8 cellular contexts compared by ENCODE assay signal in genomic region chr15:43777293-43777819, GRCh38. TPM values are rescaled to one million over a fixed set of nuclear protein-coding genes. Genes with fewer than 3 reads are reported as not detected.
DNase-seq lines count a peak whose midpoint lies in the region; ATAC-seq lines count a peak whose summit lies in the region.

No MANE protein-coding gene starts in this region.

- H3K4me1 Mint-ChIP-seq in activated CD4-positive, alpha-beta memory T cell treated with anti-CD3 and anti-CD28 coated beads for 36 hours (ENCODE audit: low read depth): peaks cover 24% of the 10 kb centered on the region

- peak overlapping the region; percentile 87 for H4K8ac ChIP-seq in mesenchymal stem cell (ENCODE audit: low read length)

- H2BK15ac ChIP-seq in mesenchymal stem cell (ENCODE audit: low read depth, poor library complexity, severe bottlenecking): peak overlapping the region; percentile 36

- no peak overlapping the region for H4K91ac ChIP-seq in mesenchymal stem cell (ENCODE audit: low read length)

- peak overlapping the region; percentile 86 to 93 for H3K9ac ChIP-seq in duodenal mucosa (ENCODE audit: low read depth in 1 of 2, low read length in 2 of 2)
- peak overlapping the region; percentile 86 for H3K9ac ChIP-seq in mesenchymal stem cell (ENCODE audit: low read length)

- peak overlapping the region; percentile 84 for H3K27ac Mint-ChIP-seq in activated CD4-positive, alpha-beta memory T cell treated with anti-CD3 and anti-CD28 coated beads for 36 hours

- POLR2A ChIA-PET in activated CD4-positive, alpha-beta memory T cell treated with anti-CD3 and anti-CD28 coated beads for 36 hours (lab: Charles Lee): interaction anchor here (0.7 to 2.5 kb wide), 9 partner anchors 13 to 50 kb away, joined by 3 to 21 read pairs (median 6); partner anchors contain the start of genes HYPK, MFAP1, SERF2 and SERINC4

- H3K9me3 ChIP-seq in duodenal mucosa (ENCODE audit: control insufficient read depth in 1 of 2, low read length in 2 of 2) (no peaks in the 10 kb centered on the region), mesenchymal stem cell (ENCODE audit: control insufficient read depth, low read length) (no peaks in the 10 kb centered on the region)

- peaks cover 5 to 23% of the 10 kb centered on the region in 2 donors for H3K36me3 ChIP-seq in duodenal mucosa (ENCODE audit: control insufficient read depth in 1 of 2, insufficient read depth in 2 of 2, low read length in 2 of 2)
- peaks cover 11 to 21% of the 10 kb centered on the region in 2 experiments for H3K36me3 ChIP-seq in mesenchymal stem cell (ENCODE audit: control insufficient read depth in 1 of 2, insufficient read depth in 2 of 2, low read depth in 1 of 2, low read length in 2 of 2)

- peak overlapping the region; percentile 95 for H3K4me2 ChIP-seq in mesenchymal stem cell (ENCODE audit: low read length, poor library complexity, severe bottlenecking)

- WGBS in mesenchymal stem cell: under 1% methylated on average over 28 of the region's 28 CpGs

- H3K27me3 ChIP-seq in duodenal mucosa (ENCODE audit: control insufficient read depth in 1 of 2, insufficient read depth in 2 of 2, low read length in 2 of 2): no peaks in the 10 kb centered on the region
- H3K27me3 ChIP-seq in mesenchymal stem cell (ENCODE audit: control insufficient read depth in 1 of 2, insufficient read depth in 1 of 2, low read length in 2 of 2): no peaks in the 10 kb centered on the region

- peak overlapping the region; percentile 85 for H3K4me3 Mint-ChIP-seq in activated CD4-positive, alpha-beta memory T cell treated with anti-CD3 and anti-CD28 coated beads for 36 hours

- peak overlapping the region; percentile 30 to 86 for H2BK12ac ChIP-seq in mesenchymal stem cell (ENCODE audit: low read length in 2 of 2)

- peak overlapping the region; percentile 60 to 91 for H3K18ac ChIP-seq in mesenchymal stem cell (ENCODE audit: low read depth in 1 of 2, low read length in 2 of 2)

- H2BK5ac ChIP-seq in mesenchymal stem cell (ENCODE audit: low read depth, low read length, poor library complexity, severe bottlenecking): no peak overlapping the region

- intact Hi-C loops in activated CD4-positive, alpha-beta memory T cell treated with anti-CD3 and anti-CD28 coated beads for 36 hours (cut with micrococcal nuclease): loop anchor here (1.0 to 2.0 kb wide), 3 partner anchors 15 to 47 kb away; partner anchors contain the start of genes MFAP1 and SERF2

- no peaks in the 10 kb centered on the region for H3K79me1 ChIP-seq in mesenchymal stem cell (replicated peaks; ENCODE audit: low read length, poor library complexity, severe bottlenecking)

- no peaks in the 10 kb centered on the region for H3K27me3 Mint-ChIP-seq in activated CD4-positive, alpha-beta memory T cell treated with anti-CD3 and anti-CD28 coated beads for 36 hours

- H3K4me3 ChIP-seq in duodenal mucosa (ENCODE audit: low read depth in 1 of 2, low read length in 2 of 2) (peak overlapping the region; percentile 90 to 93), mesenchymal stem cell (ENCODE audit: insufficient read depth in 1 of 2, low read depth in 1 of 2, low read length in 2 of 2) (peak overlapping the region; percentile 56 to 87)

- H3K4me1 ChIP-seq in duodenal mucosa (ENCODE audit: control insufficient read depth in 1 of 2, insufficient read depth in 2 of 2, low read length in 2 of 2) (peaks cover 0 to 22% of the 10 kb centered on the region in 2 donors), mesenchymal stem cell (ENCODE audit: control insufficient read depth, insufficient read depth, low read depth, low read length) (peaks cover 14% of the 10 kb centered on the region)

- no peak overlapping the region for H2AK5ac ChIP-seq in mesenchymal stem cell (ENCODE audit: low read length, severe bottlenecking)

- H3K14ac ChIP-seq in mesenchymal stem cell (ENCODE audit: low read length in 2 of 2): peak overlapping the region in 1 of 2 experiments; percentile 94

- CTCF ChIA-PET in activated CD4-positive, alpha-beta memory T cell treated with anti-CD3 and anti-CD28 coated beads for 36 hours (lab: Charles Lee): interaction anchor here (0.8 to 2.1 kb wide), 9 partner anchors 11 to 35 kb away, joined by 3 to 15 read pairs (median 5); partner anchors contain the start of genes HYPK and SERINC4

- peaks cover 6% of the 10 kb centered on the region for H3K36me3 Mint-ChIP-seq in activated CD4-positive, alpha-beta memory T cell treated with anti-CD3 and anti-CD28 coated beads for 36 hours

- H2AFZ ChIP-seq in mesenchymal stem cell (ENCODE audit: low read depth, low read length): peak overlapping the region; percentile 30

- H3K23ac ChIP-seq in mesenchymal stem cell (ENCODE audit: low read length in 2 of 2): no peak overlapping the region

- no peaks in the 10 kb centered on the region for H3K9me3 Mint-ChIP-seq in activated CD4-positive, alpha-beta memory T cell treated with anti-CD3 and anti-CD28 coated beads for 36 hours

- H3K27ac ChIP-seq in duodenal mucosa (ENCODE audit: low read depth, low read length) (peak overlapping the region; percentile 88), mesenchymal stem cell (ENCODE audit: low read length, poor library complexity, severe bottlenecking) (peak overlapping the region; percentile 34)

- peak; percentile 77 for DNase-seq in AG20443 (ENCODE audit: low spot score)
- peak; percentile 80 for DNase-seq in NCI-H526 treated with DMSO at 0.1 percent for 48 hours (lab: John Stamatoyannopoulos, UW)
- DNase-seq in activated CD4-positive, alpha-beta memory T cell treated with anti-CD3 and anti-CD28 coated beads for 36 hours: peak; percentile 93
- DNase-seq in mesenchymal stem cell: peak; percentile 87
- peak; percentile 62 for DNase-seq in stimulated activated CD8-positive, alpha-beta memory T cell treated with anti-CD3 and anti-CD28 coated beads, Interleukin-15, amount 100 ng/mL, for 24 hours (ENCODE audit: low read depth)

- ATAC-seq in GM19025 (IDR thresholded peaks at IDR 0.05; ENCODE audit: low read depth, unreplicated experiment) (peak; percentile 38), HG03342 (IDR thresholded peaks at IDR 0.05; ENCODE audit: unreplicated experiment) (peak; percentile 42)

- peak overlapping the region in 1 of 2 experiments; percentile 67 for H3K4ac ChIP-seq in mesenchymal stem cell (ENCODE audit: low read depth in 1 of 2, low read length in 2 of 2)

- H2BK120ac ChIP-seq in mesenchymal stem cell (ENCODE audit: low read depth, low read length): no peak overlapping the region

RNA-seq across cellular contexts. Expression of gene ELL3, which starts 0.6 kb away (rescaled TPM):
- 1 to 10 TPM; 2.4 to 2.9 TPM for total RNA-seq in activated CD4-positive, alpha-beta memory T cell treated with anti-CD3 and anti-CD28 coated beads for 36 hours
- polyA plus RNA-seq in mesenchymal stem cell (2013, experiment 1 of 2): 1.5 TPM
- 1.5 TPM for polyA plus RNA-seq in mesenchymal stem cell (2013, experiment 2 of 2)

RNA-seq across cellular contexts. Expression of gene SERF2, which starts 14.8 kb away (rescaled TPM):
- 100 to 1,000 TPM; 787 to 817 TPM for total RNA-seq in activated CD4-positive, alpha-beta memory T cell treated with anti-CD3 and anti-CD28 coated beads for 36 hours
- 2,625 TPM for polyA plus RNA-seq in mesenchymal stem cell (2013, experiment 1 of 2)
- 2,565 TPM for polyA plus RNA-seq in mesenchymal stem cell (2013, experiment 2 of 2)

RNA-seq across cellular contexts. Expression of gene SERINC4, which starts 22.7 kb away (rescaled TPM):
- under 1 TPM; 0.10 to 0.15 TPM for total RNA-seq in activated CD4-positive, alpha-beta memory T cell treated with anti-CD3 and anti-CD28 coated beads for 36 hours
- not detected for polyA plus RNA-seq in mesenchymal stem cell (2013, experiment 1 of 2)
- not detected for polyA plus RNA-seq in mesenchymal stem cell (2013, experiment 2 of 2)

RNA-seq across cellular contexts. Expression of gene HYPK, which starts 23.0 kb away (rescaled TPM):
- 10 to 100 TPM; 16.7 to 19.1 TPM for total RNA-seq in activated CD4-positive, alpha-beta memory T cell treated with anti-CD3 and anti-CD28 coated beads for 36 hours
- 135 TPM for polyA plus RNA-seq in mesenchymal stem cell (2013, experiment 1 of 2)
- polyA plus RNA-seq in mesenchymal stem cell (2013, experiment 2 of 2): 134 TPM

RNA-seq across cellular contexts. Expression of gene PDIA3, which starts 31.1 kb away (rescaled TPM):
- total RNA-seq in activated CD4-positive, alpha-beta memory T cell treated with anti-CD3 and anti-CD28 coated beads for 36 hours: 100 to 1,000 TPM; 286 to 291 TPM
- polyA plus RNA-seq in mesenchymal stem cell (2013, experiment 1 of 2): 591 TPM
- 598 TPM for polyA plus RNA-seq in mesenchymal stem cell (2013, experiment 2 of 2)

Comparison
In these comparisons a context has a peak if more than half of its experiments do, and no peak if none do; other contexts are left out.
1. Peak in every context shown above with its lines: DNase-seq, ATAC-seq, H3K4me3 ChIP-seq and H3K27ac ChIP-seq.